27 cellular contexts compared by ENCODE assay signal in genomic region chr2:144396318-144396717, GRCh38.
A peak's percentile ranks its signal among the peaks of the same experiment; 100 is the strongest.
DNase-seq lines count a peak whose midpoint lies in the region; ATAC-seq, FAIRE-seq and TF ChIP-seq lines count a peak whose summit lies in the region.
"Had no signal": no experiment of that assay in that cellular context is flagged by ENCODE, and none has a peak within 500 bp of the region (broad histone marks: within the 10 kb centered on the region; RNA-seq: fewer than 3 reads in every experiment).

No MANE protein-coding gene starts in this region.

- no peaks in the 10 kb centered on the region for H3K27me3 ChIP-seq in K562 (ENCODE audit: control insufficient read depth in 2 of 2, insufficient read depth in 2 of 2, low read length in 2 of 2)
- H3K27me3 ChIP-seq in smooth muscle cell (ENCODE audit: low read depth) = no peaks in the 10 kb centered on the region
- H3K27me3 ChIP-seq: BLaER1 had no signal

- no peak for TF ChIP-seq EP300 in K562 (IDR thresholded peaks at IDR 0.05; ENCODE audit: low read length)

- peak overlapping the region; percentile 3 to 86 (median 44) for H3K27ac Mint-ChIP-seq in immature natural killer cell
- H3K27ac Mint-ChIP-seq: CD4-positive, alpha-beta memory T cell had no signal

- peak; percentile 52 for FAIRE-seq in K562 (lab: Jason Lieb, UNC)
- FAIRE-seq: G401.6, GM12892, H1 had no signal

- ATAC-seq in K562 = no peak
- ATAC-seq in GM19467 (IDR thresholded peaks at IDR 0.05; ENCODE audit: unreplicated experiment) = no peak
- ATAC-seq: HCT116 had no signal

- POLR2A ChIA-PET in K562 (lab: Yijun Ruan, JAX) = interaction anchor here (0.6 kb wide), 1 partner anchor 9 kb away, joined by 3 read pairs; no protein-coding TSS in a partner anchor

- no peaks in the 10 kb centered on the region for H4K20me1 ChIP-seq in K562 (replicated peaks; ENCODE audit: control insufficient read depth, insufficient read depth, low read length)
- peaks cover 11% of the 10 kb centered on the region for H4K20me1 ChIP-seq in smooth muscle cell (ENCODE audit: low read depth)

- no peak overlapping the region for H3K4me3 ChIP-seq in K562
- H3K4me3 ChIP-seq in smooth muscle cell = no peak overlapping the region
- H3K4me3 ChIP-seq: BLaER1, PC-9 had no signal

- H3F3A ChIP-seq in smooth muscle cell (ENCODE audit: low read depth) = peaks cover 26% of the 10 kb centered on the region

- peaks cover 0 to 1% (median 0%) of the 10 kb centered on the region in 6 donors for H3K9me3 Mint-ChIP-seq in immature natural killer cell

- peaks cover 42 to 60% (median 50%) of the 10 kb centered on the region in 3 donors for H3K36me3 Mint-ChIP-seq in immature natural killer cell
- H3K36me3 Mint-ChIP-seq: CD4-positive, alpha-beta memory T cell had no signal

- CTCF ChIA-PET in K562 (lab: Yijun Ruan, JAX; ENCODE audit: low intra/inter-chr PET ratio) = no interaction called here

- TF ChIP-seq RAD21 in K562 (CRISPR knock-in tag; conservative IDR thresholded peaks at IDR 0.05 in 1 of 2, IDR thresholded peaks at IDR 0.05 in 1 of 2) = no peak

- in situ Hi-C loops in K562 (cut with MboI) = no loop called here

- peaks cover 3 to 28% (median 23%) of the 10 kb centered on the region in 3 donors for H3K27me3 Mint-ChIP-seq in immature natural killer cell (ENCODE audit: low read depth in 3 of 3)
- H3K27me3 Mint-ChIP-seq: CD4-positive, alpha-beta memory T cell had no signal

- DNase-seq in NCI-H524 treated with DMSO at 0.1 percent for 48 hours (lab: John Stamatoyannopoulos, UW) (peak; percentile 10), K562 (ENCODE audit: extremely low read depth in 1 of 4, low spot score in 3 of 4) (no peak), immature natural killer cell (no peak), smooth muscle cell (lab: John Stamatoyannopoulos, UW; ENCODE audit: unreplicated experiment) (no peak), NCI-H510A treated with DMSO at 0.1 percent for 48 hours (lab: John Stamatoyannopoulos, UW) (no peak), GM19238 (ENCODE audit: insufficient read length, low spot score) (no peak), DMS153 treated with DMSO at 0.1 percent for 48 hours (lab: John Stamatoyannopoulos, UW; ENCODE audit: unreplicated experiment) (no peak)
- DNase-seq: ACHN; Caco-2; CD4-positive, alpha-beta memory T cell; DMS 273 treated with DMSO at 0.1 percent for 48 hours; IMR-90; NCI-H1105; NCI-H146; NCI-H2029; NCI-H345; NCI-H526; PC-9; RPMI8226; SHP77 treated with DMSO at 0.1 percent for 48 hours; SK-N-SH had no signal

- H3K4me3 Mint-ChIP-seq in immature natural killer cell = peak overlapping the region in 3 of 5 donors; percentile 5 to 53 (median 19)
- H3K4me3 Mint-ChIP-seq: CD4-positive, alpha-beta memory T cell had no signal

- no peak; the same call in 1 of the 2 replicates for TF ChIP-seq POLR2A in K562 (conservative IDR thresholded peaks at IDR 0.05)

- no TSS peak for BruUV-seq in K562 (replicated peaks; lab: Mats Ljungman, UMichigan)

- H3K79me2 ChIP-seq in K562 (ENCODE audit: control insufficient read depth, insufficient read depth, low read length) (peaks cover 22% of the 10 kb centered on the region; the same call in 2 of the 3 replicates), smooth muscle cell (ENCODE audit: low read depth) (peaks cover 38% of the 10 kb centered on the region)

- H3K9ac ChIP-seq in K562 (ENCODE audit: insufficient read depth in 1 of 2, low read depth in 2 of 2, low read length in 2 of 2) = no peak overlapping the region
- H3K9ac ChIP-seq in smooth muscle cell (ENCODE audit: low read depth) = no peak overlapping the region
- H3K9ac ChIP-seq: BLaER1, SK-N-SH had no signal

- WGBS in K562 (ENCODE audit: insufficient coverage, low coverage, missing lambda C conversion rate) = 98% methylated on average over 6 of the region's 6 CpGs
- WGBS in smooth muscle cell (ENCODE audit: low lambda C conversion rate) = 89% methylated on average over 6 of the region's 6 CpGs

- H3K9me3 ChIP-seq in K562 (replicated peaks; ENCODE audit: control insufficient read depth, insufficient read depth, low read depth, low read length) = no peaks in the 10 kb centered on the region
- no peaks in the 10 kb centered on the region for H3K9me3 ChIP-seq in smooth muscle cell (replicated peaks; ENCODE audit: low read depth)
- H3K9me3 ChIP-seq: BLaER1, Caco-2, SK-N-SH had no signal

- H3K27ac ChIP-seq in K562 (ENCODE audit: extremely low read depth, low read depth, low read length) = no peak overlapping the region
- H3K27ac ChIP-seq in smooth muscle cell (ENCODE audit: low read depth) = peak overlapping the region; percentile 26
- H3K27ac ChIP-seq: BLaER1, PC-9 had no signal

- H3K36me3 ChIP-seq in K562 (ENCODE audit: control insufficient read depth, insufficient read depth, low read length) (peaks cover 99% of the 10 kb centered on the region), smooth muscle cell (ENCODE audit: low read depth) (peaks cover 50% of the 10 kb centered on the region)

- H3K4me1 ChIP-seq in K562 (replicated peaks in 1 of 2; ENCODE audit: control insufficient read depth in 2 of 2, insufficient read depth in 2 of 2, low read length in 2 of 2) = no peaks in the 10 kb centered on the region
- H3K4me1 ChIP-seq in smooth muscle cell (ENCODE audit: low read depth) = no peaks in the 10 kb centered on the region
- H3K4me1 ChIP-seq: BLaER1, Caco-2 had no signal

- intact Hi-C loops in K562 (cut with micrococcal nuclease) = no loop called here

- no peaks in the 10 kb centered on the region for H3K9me1 ChIP-seq in K562 (ENCODE audit: control insufficient read depth, insufficient read depth, low read length)

- H3K4me2 ChIP-seq in K562 (ENCODE audit: insufficient read depth, low read length) (no peak overlapping the region), smooth muscle cell (no peak overlapping the region)
- H3K4me2 ChIP-seq: BLaER1, PC-9, SK-N-SH had no signal

- TF ChIP-seq CTCF in K562 (IDR thresholded peaks at IDR 0.05 in 2 of 3, conservative IDR thresholded peaks at IDR 0.05 in 1 of 3; ENCODE audit: insufficient read depth in 2 of 3, low read depth in 1 of 3, low read length in 3 of 3) (no peak), smooth muscle cell (IDR thresholded peaks at IDR 0.05; ENCODE audit: borderline replicate concordance, insufficient read depth, poor library complexity, severe bottlenecking) (no peak)

- peaks cover 41 to 67% of the 10 kb centered on the region in 2 donors for H3K4me1 Mint-ChIP-seq in immature natural killer cell
- H3K4me1 Mint-ChIP-seq: CD4-positive, alpha-beta memory T cell had no signal

- H2AFZ ChIP-seq in K562 (ENCODE audit: low read depth, low read length) (no peak overlapping the region), smooth muscle cell (ENCODE audit: low read depth) (no peak overlapping the region)
- H2AFZ ChIP-seq: PC-9 had no signal

TF ChIP-seq in K562, 482 proteins besides CTCF, POLR2A, EP300 and RAD21:
- TF ChIP-seq DACH1 (IDR thresholded peaks at IDR 0.05; ENCODE audit: partially characterized antibody) (no peak), NR2F6 (CRISPR knock-in tag; IDR thresholded peaks at IDR 0.05) (no peak), RAD51 (IDR thresholded peaks at IDR 0.05; ENCODE audit: borderline replicate concordance, low read depth) (no peak), PML (IDR thresholded peaks at IDR 0.05; ENCODE audit: low read length) (no peak), ZNF316 (IDR thresholded peaks at IDR 0.05) (no peak)
